In the genomic region with DNA sequence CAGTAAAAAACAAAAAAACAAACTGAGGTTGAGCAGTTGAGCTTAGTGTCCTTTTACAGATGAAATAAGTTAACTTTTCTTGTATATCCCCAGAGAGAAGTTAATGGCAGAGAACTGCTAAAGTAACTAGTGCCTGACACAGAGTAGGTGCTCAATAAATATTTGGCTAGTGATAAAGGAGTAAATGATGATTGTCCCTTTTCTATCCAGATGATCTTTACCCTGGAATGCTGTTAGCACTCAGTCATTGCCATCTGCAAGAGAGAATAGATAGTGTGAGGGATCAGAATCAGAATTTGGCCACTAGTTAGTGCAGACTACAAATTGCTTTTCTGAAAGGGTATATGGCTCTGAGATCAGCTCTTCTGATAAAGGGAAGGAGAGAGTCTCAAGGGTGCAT, we compare ENCODE assay signal across 19 cellular contexts. TPM values are rescaled to one million over a fixed set of nuclear protein-coding genes. Genes with fewer than 3 reads are reported as not detected.
A peak's percentile ranks its signal among the peaks of the same experiment; 100 is the strongest.
DNase-seq lines count a peak whose midpoint lies in the region; ATAC-seq and TF ChIP-seq lines count a peak whose summit lies in the region.
"Had no signal": no experiment of that assay in that cellular context is flagged by ENCODE, and none has a peak within 500 bp of the region (broad histone marks: within the 10 kb centered on the region; RNA-seq: fewer than 3 reads in every experiment).

No MANE protein-coding gene starts in this region.

- H3K27me3 Mint-ChIP-seq in activated naive CD4-positive, alpha-beta T cell treated with anti-CD3 and anti-CD28 coated beads, Interleukin-2, amount 50 U/mL, for 24 hours: no peaks in the 10 kb centered on the region
- no peaks in the 10 kb centered on the region for H3K27me3 Mint-ChIP-seq in activated naive CD4-positive, alpha-beta T cell treated with anti-CD3 and anti-CD28 coated beads for 36 hours (ENCODE audit: low read depth)
- no peaks in the 10 kb centered on the region for H3K27me3 Mint-ChIP-seq in stimulated activated naive B cell treated with anti-CD40 and anti-IgM and Interleukin-4, amounts not matched to agents 10 μg/mL and 1 μg/mL and 100 μg/mL, for 72 hours

- peaks cover 6 to 8% of the 10 kb centered on the region in 2 donors for H3K36me3 ChIP-seq in ascending aorta
- H3K36me3 ChIP-seq in right lobe of liver: no peaks in the 10 kb centered on the region

- H3K4me1 Mint-ChIP-seq in activated naive CD4-positive, alpha-beta T cell treated with anti-CD3 and anti-CD28 coated beads, Interleukin-2, amount 50 U/mL, for 24 hours: peaks cover 24% of the 10 kb centered on the region
- peaks cover 23% of the 10 kb centered on the region for H3K4me1 Mint-ChIP-seq in activated naive CD4-positive, alpha-beta T cell treated with anti-CD3 and anti-CD28 coated beads for 36 hours (ENCODE audit: low read depth)
- H3K4me1 Mint-ChIP-seq in stimulated activated naive B cell treated with anti-CD40 and anti-IgM and Interleukin-4, amounts not matched to agents 10 μg/mL and 1 μg/mL and 100 μg/mL, for 72 hours: peaks cover 15 to 32% of the 10 kb centered on the region in 2 donors

- H3K27ac Mint-ChIP-seq in activated naive CD4-positive, alpha-beta T cell treated with anti-CD3 and anti-CD28 coated beads, Interleukin-2, amount 50 U/mL, for 24 hours: peak overlapping the region; percentile 73
- no peak overlapping the region for H3K27ac Mint-ChIP-seq in activated naive CD4-positive, alpha-beta T cell treated with anti-CD3 and anti-CD28 coated beads for 36 hours
- peak overlapping the region; percentile 20 for H3K27ac Mint-ChIP-seq in stimulated activated naive B cell treated with anti-CD40 and anti-IgM and Interleukin-4, amounts not matched to agents 10 μg/mL and 1 μg/mL and 100 μg/mL, for 72 hours

- ATAC-seq in right lobe of liver (peak; percentile 61 to 86 (median 70)), left cardiac atrium (no peak)
- no peak for ATAC-seq in stimulated activated naive B cell treated with anti-CD40 and anti-IgM and Interleukin-4, amounts not matched to agents 10 μg/mL and 1 μg/mL and 100 μg/mL, for 72 hours (replicated peaks)
- ATAC-seq: Right ventricle myocardium inferior had no signal

- H3K27ac ChIP-seq in ascending aorta (peak overlapping the region; percentile 79 to 84), right lobe of liver (no peak overlapping the region)
- H3K27ac ChIP-seq: C4-2B, PC-9 had no signal

- no peaks in the 10 kb centered on the region for H3K9me3 ChIP-seq in ascending aorta
- H3K9me3 ChIP-seq in right lobe of liver: no peaks in the 10 kb centered on the region
- H3K9me3 ChIP-seq: HAP-1 had no signal

- no peak overlapping the region for H3K4me3 Mint-ChIP-seq in activated naive CD4-positive, alpha-beta T cell treated with anti-CD3 and anti-CD28 coated beads, Interleukin-2, amount 50 U/mL, for 24 hours
- no peak overlapping the region for H3K4me3 Mint-ChIP-seq in activated naive CD4-positive, alpha-beta T cell treated with anti-CD3 and anti-CD28 coated beads for 36 hours
- H3K4me3 Mint-ChIP-seq in stimulated activated naive B cell treated with anti-CD40 and anti-IgM and Interleukin-4, amounts not matched to agents 10 μg/mL and 1 μg/mL and 100 μg/mL, for 72 hours: no peak overlapping the region

- peaks cover 3% of the 10 kb centered on the region for H3K36me3 Mint-ChIP-seq in activated naive CD4-positive, alpha-beta T cell treated with anti-CD3 and anti-CD28 coated beads, Interleukin-2, amount 50 U/mL, for 24 hours
- peaks cover 27% of the 10 kb centered on the region for H3K36me3 Mint-ChIP-seq in activated naive CD4-positive, alpha-beta T cell treated with anti-CD3 and anti-CD28 coated beads for 36 hours (ENCODE audit: low read depth)
- H3K36me3 Mint-ChIP-seq in stimulated activated naive B cell treated with anti-CD40 and anti-IgM and Interleukin-4, amounts not matched to agents 10 μg/mL and 1 μg/mL and 100 μg/mL, for 72 hours: peaks cover 17 to 34% of the 10 kb centered on the region in 2 donors

- intact Hi-C loops in activated naive CD4-positive, alpha-beta T cell treated with anti-CD3 and anti-CD28 coated beads for 36 hours (cut with micrococcal nuclease): no loop called here
- intact Hi-C loops in ascending aorta (cut with DNase I) (no loop called here), right lobe of liver (cut with DNase I) (no loop called here), left cardiac atrium (cut with DNase I) (no loop called here)

- H3K9me3 Mint-ChIP-seq in activated naive CD4-positive, alpha-beta T cell treated with anti-CD3 and anti-CD28 coated beads, Interleukin-2, amount 50 U/mL, for 24 hours: no peaks in the 10 kb centered on the region
- H3K9me3 Mint-ChIP-seq in activated naive CD4-positive, alpha-beta T cell treated with anti-CD3 and anti-CD28 coated beads for 36 hours: no peaks in the 10 kb centered on the region
- H3K9me3 Mint-ChIP-seq in stimulated activated naive B cell treated with anti-CD40 and anti-IgM and Interleukin-4, amounts not matched to agents 10 μg/mL and 1 μg/mL and 100 μg/mL, for 72 hours: no peaks in the 10 kb centered on the region

- no peak overlapping the region for H3K4me3 ChIP-seq in ascending aorta
- H3K4me3 ChIP-seq in right lobe of liver: no peak overlapping the region
- H3K4me3 ChIP-seq: HAP-1, PC-9 had no signal

- TF ChIP-seq CTCF in ascending aorta (IDR thresholded peaks at IDR 0.05): no peak
- TF ChIP-seq CTCF in right lobe of liver (IDR thresholded peaks at IDR 0.05): no peak

- no peak for TF ChIP-seq POLR2A in right lobe of liver (IDR thresholded peaks at IDR 0.05)

- H3K4me1 ChIP-seq in ascending aorta: peaks cover 4 to 35% of the 10 kb centered on the region in 2 donors
- H3K4me1 ChIP-seq in right lobe of liver: peaks cover 0 to 20% (median 2%) of the 10 kb centered on the region in 4 donors
- H3K4me1 ChIP-seq: HAP-1 had no signal

- no peaks in the 10 kb centered on the region for H3K27me3 ChIP-seq in ascending aorta
- no peaks in the 10 kb centered on the region for H3K27me3 ChIP-seq in right lobe of liver

- no peak for DNase-seq in activated naive CD4-positive, alpha-beta T cell treated with anti-CD3 and anti-CD28 coated beads for 36 hours
- DNase-seq in ascending aorta (ENCODE audit: low spot score in 2 of 2) (no peak), right lobe of liver (no peak), NOMO-1 (lab: John Stamatoyannopoulos, UW; ENCODE audit: unreplicated experiment in 2 of 2) (no peak), NCI-H510A (lab: John Stamatoyannopoulos, UW) (no peak), left cardiac atrium (no peak)
- no peak for DNase-seq in stimulated activated naive B cell treated with anti-CD40 and anti-IgM and Interleukin-4, amounts not matched to agents 10 μg/mL and 1 μg/mL and 100 μg/mL, for 72 hours
- DNase-seq: 8988T, DMS153, NCI-H1048, NCI-H146, NCI-H2107, NCI-H226, NCI-H526 treated with DMSO at 0.1 percent for 48 hours, PC-9 had no signal

- CTCF ChIA-PET in activated naive CD4-positive, alpha-beta T cell treated with anti-CD3 and anti-CD28 coated beads for 36 hours (lab: Charles Lee): interaction anchor here (0.7 kb wide), 1 partner anchor 71 kb away, joined by 3 read pairs; no protein-coding TSS in a partner anchor

RNA-seq across cellular contexts. Expression of a gene that starts 21.6 kb away (rescaled TPM):
- 10 to 100 TPM; 41.3 to 42.5 TPM for total RNA-seq in activated naive CD4-positive, alpha-beta T cell treated with anti-CD3 and anti-CD28 coated beads for 36 hours
- total RNA-seq in ascending aorta (141 TPM), right lobe of liver (10 to 100 TPM; 23.5 to 34.2 (median 28.9) TPM), left cardiac atrium (10 to 100 TPM; 53.2 to 60.0 TPM)

RNA-seq across cellular contexts. Expression of a gene that starts 21.9 kb away (rescaled TPM):
- 1 to 10 TPM; 2.0 TPM for total RNA-seq in activated naive CD4-positive, alpha-beta T cell treated with anti-CD3 and anti-CD28 coated beads for 36 hours
- 2.0 TPM for total RNA-seq in ascending aorta
- 1 to 10 TPM; 3.5 to 7.8 (median 5.1) TPM for total RNA-seq in right lobe of liver
- 10 to 100 TPM; 16.2 to 16.3 TPM for total RNA-seq in left cardiac atrium

Comparison
In these comparisons a context has a peak if more than half of its experiments do, and no peak if none do; other contexts are left out.
1. H3K27ac ChIP-seq: peak in ascending aorta (2 of 2); none in right lobe of liver (0 of 3).
2. ATAC-seq: peak in right lobe of liver (4 of 4); none in stimulated activated naive B cell treated with anti-CD40 and anti-IgM and Interleukin-4, amounts not matched to agents 10 μg/mL and 1 μg/mL and 100 μg/mL, for 72 hours (0 of 2) and left cardiac atrium (0 of 2).